Comparison of ENCODE assay signal across 1 cellular context in genomic region chr7:135800560-135800959, GRCh38.
TF ChIP-seq lines count a peak whose summit lies in the region.

No MANE protein-coding gene starts in this region.

TF ChIP-seq in IMR-90, 13 proteins besides CTCF, POLR2A, EP300 and RAD21 (continued from another document):
- TF ChIP-seq, protein P1, sequence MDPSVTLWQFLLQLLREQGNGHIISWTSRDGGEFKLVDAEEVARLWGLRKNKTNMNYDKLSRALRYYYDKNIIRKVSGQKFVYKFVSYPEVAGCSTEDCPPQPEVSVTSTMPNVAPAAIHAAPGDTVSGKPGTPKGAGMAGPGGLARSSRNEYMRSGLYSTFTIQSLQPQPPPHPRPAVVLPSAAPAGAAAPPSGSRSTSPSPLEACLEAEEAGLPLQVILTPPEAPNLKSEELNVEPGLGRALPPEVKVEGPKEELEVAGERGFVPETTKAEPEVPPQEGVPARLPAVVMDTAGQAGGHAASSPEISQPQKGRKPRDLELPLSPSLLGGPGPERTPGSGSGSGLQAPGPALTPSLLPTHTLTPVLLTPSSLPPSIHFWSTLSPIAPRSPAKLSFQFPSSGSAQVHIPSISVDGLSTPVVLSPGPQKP (IDR thresholded peaks at IDR 0.05; ENCODE audit: borderline replicate concordance, low read depth, low read length): no peak
- TF ChIP-seq SMC3 (IDR thresholded peaks at IDR 0.05; ENCODE audit: low read depth, low read length) (no peak), BHLHE40 (IDR thresholded peaks at IDR 0.05; ENCODE audit: low read depth, low read length) (no peak), MAZ (IDR thresholded peaks at IDR 0.05; ENCODE audit: borderline replicate concordance, low read depth, low read length) (no peak), FOS (IDR thresholded peaks at IDR 0.05; ENCODE audit: low read depth, low read length) (no peak), NFE2L2 (IDR thresholded peaks at IDR 0.05; ENCODE audit: low read depth, low read length) (no peak), MAFK (IDR thresholded peaks at IDR 0.05; ENCODE audit: low read depth, low read length) (no peak), RFX5 (IDR thresholded peaks at IDR 0.05; ENCODE audit: low read depth, low read length) (no peak), MXI1 (IDR thresholded peaks at IDR 0.05; ENCODE audit: borderline replicate concordance, low read depth, low read length) (no peak), CHD1 (IDR thresholded peaks at IDR 0.05; ENCODE audit: low read depth, low read length) (no peak), CEBPB (IDR thresholded peaks at IDR 0.05; ENCODE audit: low read depth, low read length) (no peak)
